1 cellular context compared by ENCODE assay signal in the genomic region with DNA sequence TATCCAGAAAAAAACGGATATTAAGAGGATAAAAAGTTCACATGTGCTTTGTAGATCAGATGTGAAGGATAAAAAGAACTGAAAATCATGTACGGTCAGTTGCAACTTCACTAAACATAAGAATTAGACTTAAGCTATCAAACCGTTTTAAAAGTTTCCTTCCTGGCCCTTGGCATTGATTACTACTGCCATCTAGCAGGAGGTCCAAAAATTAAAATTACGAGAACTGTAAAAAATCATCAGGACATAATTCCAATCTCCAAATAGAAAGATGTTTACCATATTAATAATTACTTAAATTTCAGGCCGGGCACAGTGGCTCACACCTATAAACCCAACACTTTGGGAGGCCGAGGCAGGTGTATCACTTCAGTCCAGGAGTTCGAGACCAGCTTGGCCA.
TF ChIP-seq lines count a peak whose summit lies in the region.

No MANE protein-coding gene starts in this region.

TF ChIP-seq in IMR-90, 13 proteins besides CTCF, POLR2A, EP300 and RAD21:
- TF ChIP-seq, protein P1, sequence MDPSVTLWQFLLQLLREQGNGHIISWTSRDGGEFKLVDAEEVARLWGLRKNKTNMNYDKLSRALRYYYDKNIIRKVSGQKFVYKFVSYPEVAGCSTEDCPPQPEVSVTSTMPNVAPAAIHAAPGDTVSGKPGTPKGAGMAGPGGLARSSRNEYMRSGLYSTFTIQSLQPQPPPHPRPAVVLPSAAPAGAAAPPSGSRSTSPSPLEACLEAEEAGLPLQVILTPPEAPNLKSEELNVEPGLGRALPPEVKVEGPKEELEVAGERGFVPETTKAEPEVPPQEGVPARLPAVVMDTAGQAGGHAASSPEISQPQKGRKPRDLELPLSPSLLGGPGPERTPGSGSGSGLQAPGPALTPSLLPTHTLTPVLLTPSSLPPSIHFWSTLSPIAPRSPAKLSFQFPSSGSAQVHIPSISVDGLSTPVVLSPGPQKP (IDR thresholded peaks at IDR 0.05; ENCODE audit: borderline replicate concordance, low read depth, low read length): no peak
- no peak for TF ChIP-seq RFX5 (IDR thresholded peaks at IDR 0.05; ENCODE audit: low read depth, low read length)
